Comparison of ENCODE assay signal across 9 cellular contexts in the genomic region with DNA sequence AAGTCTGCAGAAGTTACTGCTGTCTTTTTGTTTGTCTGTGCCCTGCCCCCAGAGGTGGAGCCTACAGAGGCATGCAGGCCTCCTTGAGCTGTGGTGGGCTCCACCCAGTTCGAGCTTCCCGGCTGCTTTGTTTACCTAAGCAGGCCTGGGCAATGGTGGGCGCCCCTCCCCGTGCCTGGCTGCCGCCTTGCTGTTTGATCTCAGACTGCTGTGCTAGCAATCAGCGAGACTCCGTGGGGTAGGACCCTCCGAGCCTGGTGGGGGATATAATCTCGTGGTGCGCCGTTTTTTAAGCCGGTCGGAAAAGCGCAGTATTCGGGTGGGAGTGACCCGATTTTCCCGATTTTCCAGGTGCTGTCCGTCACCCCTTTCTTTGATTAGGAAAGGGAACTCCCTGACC. TPM values are rescaled to one million over a fixed set of nuclear protein-coding genes. Genes with fewer than 3 reads are reported as not detected.
DNase-seq lines count a peak whose midpoint lies in the region; ATAC-seq and TF ChIP-seq lines count a peak whose summit lies in the region.
"Not testable (repeated sequence)": the region's sequence is repeated elsewhere in the genome, so short reads cannot be mapped to it uniquely, and the experiment has no call there.
"Had no signal": no experiment of that assay in that cellular context is flagged by ENCODE, and none has a peak within 500 bp of the region (broad histone marks: within the 10 kb centered on the region; RNA-seq: fewer than 3 reads in every experiment).

No MANE protein-coding gene starts in this region.

- H3K36me3 ChIP-seq in GM23338 (ENCODE audit: insufficient read depth); HUES64 (ENCODE audit: insufficient read depth, low read length); hepatocyte (replicated peaks; ENCODE audit: insufficient read depth, low read depth); mucosa of descending colon (ENCODE audit: low read depth): not testable (repeated sequence)

- not testable (repeated sequence) for H2AFZ ChIP-seq in GM23338, hepatocyte

- not testable (repeated sequence) for TF ChIP-seq CTCF in GM23338 (conservative IDR thresholded peaks at IDR 0.05; ENCODE audit: low read depth in 2 of 2); WTC11 (IDR thresholded peaks at IDR 0.05); hepatocyte (IDR thresholded peaks at IDR 0.05; ENCODE audit: poor library complexity); mucosa of descending colon (IDR thresholded peaks at IDR 0.05)

- H3K4me2 ChIP-seq in GM23338 (0 out of 2 replicates have a peak overlapping the region, but pooled peaks have one; percentile 43), hepatocyte (peak overlapping the region; percentile 49)

- not testable (repeated sequence) for H3K9me3 Mint-ChIP-seq in GM23338, WTC11

- POLR2A ChIA-PET in WTC11 (lab: Charles Lee) = interaction anchor here (0.6 kb wide), 1 partner anchor 393 kb away, joined by 3 read pairs; no protein-coding TSS in a partner anchor

- intact Hi-C loops in mucosa of descending colon (cut with DNase I, micrococcal nuclease) = not testable (repeated sequence)

- 28% methylated on average over 16 of the region's 18 CpGs for WGBS in HUES64
- WGBS in hepatocyte (ENCODE audit: low lambda C conversion rate, missing lambda C conversion rate) = 47% methylated on average over 18 of the region's 18 CpGs

- not testable (repeated sequence) for H3K27ac Mint-ChIP-seq in GM23338
- H3K27ac Mint-ChIP-seq in WTC11 = 0 out of 2 replicates have a peak overlapping the region, but pooled peaks have one; percentile 32

- H3K4me3 Mint-ChIP-seq in GM23338 = 0 out of 3 replicates have a peak overlapping the region, but pooled peaks have one; percentile 21
- peak overlapping the region; percentile 67 for H3K4me3 Mint-ChIP-seq in WTC11

- not testable (repeated sequence) for H3K27me3 Mint-ChIP-seq in GM23338 (ENCODE audit: insufficient read depth, low read depth, poor library complexity); WTC11 (ENCODE audit: low read depth)

- H3K4me1 Mint-ChIP-seq in GM23338 (peaks cover 20% of the 10 kb centered on the region), WTC11 (peaks cover 27% of the 10 kb centered on the region)

- not testable (repeated sequence) for H3K9me3 ChIP-seq in HUES64 (ENCODE audit: insufficient read depth, low read depth, low read length); hepatocyte (ENCODE audit: low read depth); mucosa of descending colon

- peaks cover 10% of the 10 kb centered on the region for H3K4me1 ChIP-seq in GM23338 (ENCODE audit: insufficient read depth)
- H3K4me1 ChIP-seq in HUES64 (ENCODE audit: insufficient read depth, low read length) = peaks cover 15% of the 10 kb centered on the region; the same call in 1 of the 2 replicates
- H3K4me1 ChIP-seq in hepatocyte (ENCODE audit: insufficient read depth); mucosa of descending colon (ENCODE audit: low read depth): not testable (repeated sequence)

- not testable (repeated sequence) for H3K27me3 ChIP-seq in GM23338 (ENCODE audit: insufficient read depth); HUES64 (ENCODE audit: insufficient read depth, low read length); hepatocyte

- H3F3A ChIP-seq in GM23338 (replicated peaks; ENCODE audit: low read depth) = not testable (repeated sequence)

- not testable (repeated sequence) for ATAC-seq in GM23338, WTC11, mucosa of descending colon

- CTCF ChIA-PET in WTC11 (lab: Charles Lee) = interaction anchor here (1.1 kb wide), 1 partner anchor 11 kb away, joined by 3 read pairs; no protein-coding TSS in a partner anchor

- H3K4me3 ChIP-seq in GM23338, hepatocyte, mucosa of descending colon: not testable (repeated sequence)
- peak overlapping the region; percentile 27; the same call in 1 of the 2 replicates for H3K4me3 ChIP-seq in HUES64 (ENCODE audit: low read length)

- DNase-seq in GM23338 (ENCODE audit: low spot score) (peak; percentile 15), NCI-H2171 treated with DMSO at 0.1 percent for 48 hours (lab: John Stamatoyannopoulos, UW) (peak; percentile 2), NCI-H748 (lab: John Stamatoyannopoulos, UW; ENCODE audit: unreplicated experiment) (peak; percentile 74), WTC11 (ENCODE audit: low spot score) (peak; percentile 42), mucosa of descending colon (peak in 2 of 3 donors; percentile 31 to 53)
- not testable (repeated sequence) for DNase-seq in hepatocyte (ENCODE audit: low spot score)

- H3K9ac ChIP-seq in HUES64 (ENCODE audit: low read depth, low read length) = not testable (repeated sequence)

- H3K9me2 ChIP-seq in GM23338 (ENCODE audit: insufficient read depth); hepatocyte (replicated peaks; ENCODE audit: insufficient read depth): not testable (repeated sequence)

- not testable (repeated sequence) for H3K79me2 ChIP-seq in GM23338 (replicated peaks; ENCODE audit: insufficient read depth); hepatocyte

- H4K20me1 ChIP-seq in GM23338 (replicated peaks; ENCODE audit: insufficient read depth); hepatocyte (ENCODE audit: insufficient read depth, poor library complexity, severe bottlenecking): not testable (repeated sequence)

- not testable (repeated sequence) for H3K36me3 Mint-ChIP-seq in GM23338 (ENCODE audit: low read depth); WTC11

- not testable (repeated sequence) for H3K27ac ChIP-seq in GM23338 (ENCODE audit: low read depth); HUES64 (ENCODE audit: low read depth, low read length); hepatocyte

TF ChIP-seq in WTC11, 78 proteins besides CTCF, POLR2A, EP300 and RAD21:
- peak; percentile 65; the same call in 1 of the 2 replicates for TF ChIP-seq FOXK1 (CRISPR knock-in tag; IDR thresholded peaks at IDR 0.05)

RNA-seq across cellular contexts. Expression of a gene that starts 36.0 kb away (rescaled TPM):
- total RNA-seq in GM23338 (2014; rRNA removed; shearing (Covaris generic)) = not detected in 2 replicates
- polyA plus RNA-seq in GM23338 (2016; fragmentation: Nextera tagmentation; extraction: Ambion mirVana) (not detected in 2 replicates), hepatocyte (1.5 and 3.4 TPM in 2 replicates)
- not detected for polyA plus RNA-seq in HUES64 (2013, experiment 1 of 2)
- not detected for polyA plus RNA-seq in HUES64 (2013, experiment 2 of 2)
- total RNA-seq in WTC11 (2021) (not detected in 3 replicates), hepatocyte (1.6 and 5.8 TPM in 2 replicates), mucosa of descending colon (1 to 10 TPM; 1.4 to 4.2 (median 2.3) TPM)
- polyA plus RNA-seq: A549, AG04450 had no signal
